In the genomic region with DNA sequence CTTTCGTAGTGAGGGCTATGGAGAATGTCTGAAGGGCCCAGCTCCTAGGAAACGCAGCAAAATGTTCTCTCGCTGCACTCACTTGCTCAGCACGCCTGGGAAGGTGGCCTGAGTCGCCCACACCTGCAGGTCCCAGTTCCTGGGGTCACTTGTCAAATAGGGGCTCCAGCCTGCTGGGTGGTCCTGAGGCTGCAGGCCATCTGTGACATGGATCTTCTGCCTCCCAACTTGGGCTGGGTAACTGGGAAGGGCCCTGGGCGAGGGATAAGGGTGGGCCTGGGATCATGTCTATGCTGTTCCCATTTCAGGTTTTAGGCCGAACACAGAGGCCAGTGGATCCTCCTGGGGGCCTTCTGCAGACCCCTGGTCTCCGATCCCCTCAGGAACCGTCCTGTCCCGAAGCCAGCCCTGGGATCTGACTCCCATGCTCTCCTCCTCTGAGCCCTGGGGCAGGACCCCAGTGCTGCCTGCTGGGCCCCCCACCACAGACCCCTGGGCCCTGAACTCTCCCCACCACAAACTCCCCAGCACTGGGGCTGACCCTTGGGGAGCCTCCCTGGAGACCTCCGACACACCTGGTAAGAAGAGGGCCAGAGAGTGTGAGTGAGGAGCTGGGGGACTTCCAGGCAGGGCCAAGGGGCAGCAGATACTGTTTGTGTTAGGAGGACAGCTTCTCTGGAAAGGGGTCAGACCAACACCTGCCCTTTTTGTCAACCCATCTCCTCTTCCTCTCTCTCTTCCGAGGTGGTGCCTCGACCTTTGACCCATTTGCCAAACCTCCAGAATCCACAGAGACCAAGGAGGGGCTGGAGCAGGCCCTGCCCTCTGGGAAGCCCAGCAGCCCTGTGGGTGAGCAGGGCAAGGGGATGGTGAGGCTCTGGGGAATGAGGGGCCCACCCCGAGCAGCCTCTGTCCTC, we compare ENCODE assay signal across 12 cellular contexts. TPM values are rescaled to one million over a fixed set of nuclear protein-coding genes. Genes with fewer than 3 reads are reported as not detected.
DNase-seq lines count a peak whose midpoint lies in the region; ATAC-seq, FAIRE-seq and TF ChIP-seq lines count a peak whose summit lies in the region.
"Had no signal": no experiment of that assay in that cellular context is flagged by ENCODE, and none has a peak within 500 bp of the region (broad histone marks: within the 10 kb centered on the region; RNA-seq: fewer than 3 reads in every experiment).

No MANE protein-coding gene starts in this region.

- H3K27me3 ChIP-seq in K562 (ENCODE audit: control insufficient read depth in 2 of 2, insufficient read depth in 2 of 2, low read length in 2 of 2) = peaks cover 0 to 11% of the 10 kb centered on the region in 2 experiments; a peak in 2 of 5 replicates
- H3K27me3 ChIP-seq in naive thymus-derived CD4-positive, alpha-beta T cell (ENCODE audit: control insufficient read depth in 2 of 2, insufficient read depth in 2 of 2, low read length in 2 of 2) = no peaks in the 10 kb centered on the region

- FAIRE-seq in K562 (lab: Jason Lieb, UNC) = no peak

- 81% methylated on average over 14 of the region's 14 CpGs for WGBS in K562 (ENCODE audit: insufficient coverage, low coverage, missing lambda C conversion rate)

- no peak for DNase-seq in stimulated activated naive CD8-positive, alpha-beta T cell treated with anti-CD3 and anti-CD28 coated beads, Interleukin-15, amount 100 ng/mL, for 72 hours
- no peak for DNase-seq in stimulated activated naive CD8-positive, alpha-beta T cell treated with anti-CD3 and anti-CD28 coated beads, Interleukin-15, Interleukin-2, amounts not matched to agents 100 U/mL and 50 U/mL, for 24 hours
- DNase-seq in K562 (ENCODE audit: extremely low read depth in 1 of 4, low spot score in 3 of 4) (no peak), kidney tubule cell (ENCODE audit: low spot score) (no peak)
- no peak for DNase-seq in naive thymus-derived CD4-positive, alpha-beta T cell
- DNase-seq: NCI-H1048, NCI-H748 treated with DMSO at 0.1 percent for 48 hours had no signal

- H3K9ac ChIP-seq in K562 (ENCODE audit: insufficient read depth in 1 of 2, low read depth in 2 of 2, low read length in 2 of 2) = no peak overlapping the region; a peak in 1 of 4 replicates

- peaks cover 9 to 53% of the 10 kb centered on the region in 2 experiments; a peak in 4 of 5 replicates for H3K4me1 ChIP-seq in K562 (replicated peaks in 1 of 2; ENCODE audit: control insufficient read depth in 2 of 2, insufficient read depth in 2 of 2, low read length in 2 of 2)
- peaks cover 10% of the 10 kb centered on the region in 2 donors for H3K4me1 ChIP-seq in naive thymus-derived CD4-positive, alpha-beta T cell (ENCODE audit: control insufficient read depth in 2 of 2, insufficient read depth in 2 of 2, low read length in 2 of 2)

- H3K9me3 Mint-ChIP-seq in stimulated activated naive CD8-positive, alpha-beta T cell treated with anti-CD3 and anti-CD28 coated beads, Interleukin-15, amount 100 ng/mL, for 72 hours = no peaks in the 10 kb centered on the region
- H3K9me3 Mint-ChIP-seq in naive thymus-derived CD4-positive, alpha-beta T cell = no peaks in the 10 kb centered on the region

- no peaks in the 10 kb centered on the region for H3K79me2 ChIP-seq in K562 (ENCODE audit: control insufficient read depth, insufficient read depth, low read length)

- H3K36me3 Mint-ChIP-seq in naive thymus-derived CD4-positive, alpha-beta T cell = no peaks in the 10 kb centered on the region

- BruUV-seq in K562 (replicated peaks; lab: Mats Ljungman, UMichigan) = no TSS peak

- peak overlapping the region; percentile 88 to 94 for H3K4me3 Mint-ChIP-seq in stimulated activated naive CD8-positive, alpha-beta T cell treated with anti-CD3 and anti-CD28 coated beads, Interleukin-15, amount 100 ng/mL, for 72 hours
- peak overlapping the region in 8 of 10 donors; percentile 80 to 88 (median 85) for H3K4me3 Mint-ChIP-seq in naive thymus-derived CD4-positive, alpha-beta T cell

- TF ChIP-seq RAD21 in K562 (CRISPR knock-in tag; conservative IDR thresholded peaks at IDR 0.05 in 1 of 2, IDR thresholded peaks at IDR 0.05 in 1 of 2) = no peak

- TF ChIP-seq EP300 in K562 (IDR thresholded peaks at IDR 0.05; ENCODE audit: low read length) = no peak

- POLR2A ChIA-PET in K562 (lab: Yijun Ruan, JAX) = interaction anchor here (0.7 kb wide), 1 partner anchor 28 kb away, joined by 3 read pairs; no protein-coding TSS in a partner anchor
- POLR2A ChIA-PET in naive thymus-derived CD4-positive, alpha-beta T cell (lab: Charles Lee) = interaction anchor here (0.6 to 2.1 kb wide), 3 partner anchors 19 to 190 kb away, joined by 3 to 9 read pairs (median 3); a partner anchor contains a TSS

- no peak for TF ChIP-seq POLR2A in K562 (conservative IDR thresholded peaks at IDR 0.05)
- no peak for TF ChIP-seq POLR2A in GM18505 (IDR thresholded peaks at IDR 0.05; ENCODE audit: borderline replicate concordance, extremely low read depth, insufficient read depth, insufficient read length)

- in situ Hi-C loops in K562 (cut with MboI) = loop anchor here (10.0 kb wide), 1 partner anchor 414 kb away; no protein-coding TSS in a partner anchor

- no peak overlapping the region for H3K4me2 ChIP-seq in K562 (ENCODE audit: insufficient read depth, low read length)

- no peaks in the 10 kb centered on the region for H3K9me1 ChIP-seq in K562 (ENCODE audit: control insufficient read depth, insufficient read depth, low read length)

- H3K4me1 Mint-ChIP-seq in stimulated activated naive CD8-positive, alpha-beta T cell treated with anti-CD3 and anti-CD28 coated beads, Interleukin-15, amount 100 ng/mL, for 72 hours = peaks cover 18% of the 10 kb centered on the region
- H3K4me1 Mint-ChIP-seq in naive thymus-derived CD4-positive, alpha-beta T cell = peaks cover 0 to 19% (median 15%) of the 10 kb centered on the region in 7 donors

- CTCF ChIA-PET in K562 (lab: Yijun Ruan, JAX; ENCODE audit: low intra/inter-chr PET ratio) = no interaction called here
- CTCF ChIA-PET in naive thymus-derived CD4-positive, alpha-beta T cell (lab: Charles Lee) = interaction anchor here (1.0 to 1.2 kb wide), 2 partner anchors 26 to 88 kb away, joined by 3 to 4 read pairs; no protein-coding TSS in a partner anchor

- 0 out of 2 replicates have a peak, but pooled peaks cover 4% of the 10 kb centered on the region for H4K20me1 ChIP-seq in K562 (replicated peaks; ENCODE audit: control insufficient read depth, insufficient read depth, low read length)

- intact Hi-C loops in K562 (cut with micrococcal nuclease) = no loop called here
- intact Hi-C loops in naive thymus-derived CD4-positive, alpha-beta T cell (cut with micrococcal nuclease) = loop anchor here (1.0 to 10.0 kb wide), 3 partner anchors 58 to 614 kb away; a partner anchor contains a TSS

- no peak overlapping the region for H3K4me3 ChIP-seq in K562
- no peak overlapping the region for H3K4me3 ChIP-seq in naive thymus-derived CD4-positive, alpha-beta T cell (ENCODE audit: low read length)

- no peak overlapping the region for H3K27ac ChIP-seq in K562 (ENCODE audit: extremely low read depth, low read depth, low read length)
- H3K27ac ChIP-seq in naive thymus-derived CD4-positive, alpha-beta T cell (ENCODE audit: low read depth, low read length) = no peak overlapping the region
- H3K27ac ChIP-seq: SK-N-MC had no signal

- H3K27ac Mint-ChIP-seq in stimulated activated naive CD8-positive, alpha-beta T cell treated with anti-CD3 and anti-CD28 coated beads, Interleukin-15, amount 100 ng/mL, for 72 hours = no peak overlapping the region
- H3K27ac Mint-ChIP-seq in naive thymus-derived CD4-positive, alpha-beta T cell = no peak overlapping the region

- ATAC-seq in stimulated activated naive CD8-positive, alpha-beta T cell treated with anti-CD3 and anti-CD28 coated beads, Interleukin-15, amount 100 ng/mL, for 72 hours = no peak
- no peak for ATAC-seq in stimulated activated naive CD8-positive, alpha-beta T cell treated with anti-CD3 and anti-CD28 coated beads, Interleukin-15, Interleukin-2, amounts not matched to agents 100 U/mL and 50 U/mL, for 24 hours
- ATAC-seq in K562 = no peak
- no peak for ATAC-seq in naive thymus-derived CD4-positive, alpha-beta T cell
- ATAC-seq in HG03135 (IDR thresholded peaks at IDR 0.05; ENCODE audit: unreplicated experiment) = no peak
- ATAC-seq in HG03520 (IDR thresholded peaks at IDR 0.05; ENCODE audit: unreplicated experiment) = no peak
- no peak for ATAC-seq in GM18505 (IDR thresholded peaks at IDR 0.05; ENCODE audit: unreplicated experiment)

- no peaks in the 10 kb centered on the region for H3K36me3 ChIP-seq in K562 (ENCODE audit: control insufficient read depth, insufficient read depth, low read length)
- no peaks in the 10 kb centered on the region for H3K36me3 ChIP-seq in naive thymus-derived CD4-positive, alpha-beta T cell (ENCODE audit: control insufficient read depth in 2 of 3, insufficient read depth in 3 of 3, low read length in 3 of 3)

- peaks cover 15% of the 10 kb centered on the region for H3K27me3 Mint-ChIP-seq in stimulated activated naive CD8-positive, alpha-beta T cell treated with anti-CD3 and anti-CD28 coated beads, Interleukin-15, amount 100 ng/mL, for 72 hours
- peaks cover 0 to 23% (median 12%) of the 10 kb centered on the region in 5 donors for H3K27me3 Mint-ChIP-seq in naive thymus-derived CD4-positive, alpha-beta T cell

- H3K9me3 ChIP-seq in K562 (replicated peaks; ENCODE audit: control insufficient read depth, insufficient read depth, low read depth, low read length) = no peaks in the 10 kb centered on the region
- no peaks in the 10 kb centered on the region for H3K9me3 ChIP-seq in naive thymus-derived CD4-positive, alpha-beta T cell (ENCODE audit: control insufficient read depth in 2 of 3, low read length in 3 of 3)

- TF ChIP-seq CTCF in K562 (IDR thresholded peaks at IDR 0.05 in 2 of 3, conservative IDR thresholded peaks at IDR 0.05 in 1 of 3; ENCODE audit: insufficient read depth in 2 of 3, low read depth in 1 of 3, low read length in 3 of 3) = no peak

- H2AFZ ChIP-seq in K562 (ENCODE audit: low read depth, low read length) = no peak overlapping the region; the same call in 1 of the 2 replicates

RNA-seq across cellular contexts. Expression of a gene that starts 6.2 kb away (rescaled TPM):
- total RNA-seq in K562 (2011; cell fraction: chromatin; rRNA removed; ENCODE audit: low replicate concordance) = 6.5 and 16.4 TPM in 2 replicates
- 10.9 and 11.0 TPM in 2 replicates for total RNA-seq in K562 (2011; cell fraction: nucleolus; rRNA removed)
- total RNA-seq in K562 (2011; cell fraction: nucleoplasm; rRNA removed) = 5.4 and 7.9 TPM in 2 replicates
- total RNA-seq in K562 (2014; rRNA removed) (1.0 and 2.6 TPM in 2 replicates), K562 (2014; rRNA removed; fragmentation: Illumina TruSeq; extraction: Trizol) (0.67 and 0.80 TPM in 2 replicates), K562 (2015; rRNA removed; fragmentation: Illumina TruSeq; extraction: Trizol) (1.8 and 2.1 TPM in 2 replicates), K562 (2021) (2.5 and 3.2 TPM in 2 replicates)
- polyA plus RNA-seq in K562 (2011; rRNA removed) (1.5 and 5.8 TPM in 2 replicates), K562 (2014; fragmentation: Illumina TruSeq; extraction: Trizol) (1.3 and 2.1 TPM in 2 replicates), K562 (2014; fragmentation: Nextera tagmentation; extraction: Ambion mirVana) (under 1 TPM; 0.08 to 0.13 TPM), K562 (2014; rRNA removed) (3.7 and 4.0 TPM in 2 replicates)
- polyA plus RNA-seq in K562 (2011; cell fraction: cytosol; rRNA removed) = 1.6 and 2.9 TPM in 2 replicates
- polyA plus RNA-seq in K562 (2011; cell fraction: nucleus; rRNA removed) = 33.3 and 59.9 TPM in 2 replicates
- polyA plus RNA-seq in K562 (2012) = 2.7 and 9.9 TPM in 2 replicates
- polyA minus RNA-seq in K562 (2011; rRNA and poly(A)+ RNA removed) = 1.6 and 1.8 TPM in 2 replicates
- 0.48 and 5.2 TPM in 2 replicates for polyA minus RNA-seq in K562 (2011; cell fraction: cytosol; rRNA and poly(A)+ RNA removed)
- polyA minus RNA-seq in K562 (2011; cell fraction: nucleus; rRNA and poly(A)+ RNA removed) = 7.9 and 20.1 TPM in 2 replicates
- 10 to 100 TPM; 14.3 to 19.4 (median 16.4) TPM for total RNA-seq in naive thymus-derived CD4-positive, alpha-beta T cell
- 1 to 10 TPM; 3.7 to 5.6 TPM for polyA plus RNA-seq in naive thymus-derived CD4-positive, alpha-beta T cell

RNA-seq across cellular contexts. Expression of a gene that starts 8.2 kb away (rescaled TPM):
- 0.09 TPM in 1 of 2 replicates, not detected in the other for total RNA-seq in K562 (2011; cell fraction: chromatin; rRNA removed; ENCODE audit: low replicate concordance)
- total RNA-seq in K562 (2011; cell fraction: nucleolus; rRNA removed) = 0.33 TPM in 1 of 2 replicates, not detected in the other
- total RNA-seq in K562 (2011; cell fraction: nucleoplasm; rRNA removed) = not detected in 2 replicates
- total RNA-seq in K562 (2014; rRNA removed) (not detected in 2 replicates), K562 (2014; rRNA removed; fragmentation: Illumina TruSeq; extraction: Trizol) (not detected in 2 replicates), K562 (2015; rRNA removed; fragmentation: Illumina TruSeq; extraction: Trizol) (not detected in 2 replicates), K562 (2021) (0.16 TPM in 2 replicates)
- polyA plus RNA-seq in K562 (2011; rRNA removed) (not detected in 2 replicates), K562 (2014; fragmentation: Illumina TruSeq; extraction: Trizol) (not detected in 2 replicates), K562 (2014; fragmentation: Nextera tagmentation; extraction: Ambion mirVana) (not detected), K562 (2014; rRNA removed) (not detected in 2 replicates)
- 0.01 TPM in 1 of 2 replicates, not detected in the other for polyA plus RNA-seq in K562 (2011; cell fraction: cytosol; rRNA removed)
- polyA plus RNA-seq in K562 (2011; cell fraction: nucleus; rRNA removed) = 0.04 and 0.07 TPM in 2 replicates
- polyA plus RNA-seq in K562 (2012) = not detected in 2 replicates
- polyA minus RNA-seq in K562 (2011; rRNA and poly(A)+ RNA removed) = 0.09 TPM in 1 of 2 replicates, not detected in the other
- polyA minus RNA-seq in K562 (2011; cell fraction: cytosol; rRNA and poly(A)+ RNA removed) = not detected in 2 replicates
- 0.11 TPM in 1 of 2 replicates, not detected in the other for polyA minus RNA-seq in K562 (2011; cell fraction: nucleus; rRNA and poly(A)+ RNA removed)
- not detected for total RNA-seq in naive thymus-derived CD4-positive, alpha-beta T cell
- polyA plus RNA-seq in naive thymus-derived CD4-positive, alpha-beta T cell = not detected
- total RNA-seq: fibroblast of lung had no signal
- polyA plus RNA-seq: fibroblast of lung had no signal

RNA-seq across cellular contexts. Expression of a gene that starts 19.8 kb away (rescaled TPM):
- total RNA-seq in K562 (2011; cell fraction: chromatin; rRNA removed; ENCODE audit: low replicate concordance) = 0.23 TPM in 2 replicates
- total RNA-seq in K562 (2011; cell fraction: nucleolus; rRNA removed) = not detected in 2 replicates
- total RNA-seq in K562 (2011; cell fraction: nucleoplasm; rRNA removed) = not detected in 2 replicates
- total RNA-seq in K562 (2014; rRNA removed) (not detected in 2 replicates), K562 (2014; rRNA removed; fragmentation: Illumina TruSeq; extraction: Trizol) (not detected in 2 replicates), K562 (2015; rRNA removed; fragmentation: Illumina TruSeq; extraction: Trizol) (not detected in 2 replicates), K562 (2021) (not detected in 2 replicates)
- polyA plus RNA-seq in K562 (2011; rRNA removed) (0.01 TPM in 1 of 2 replicates, not detected in the other), K562 (2014; fragmentation: Illumina TruSeq; extraction: Trizol) (not detected in 2 replicates), K562 (2014; fragmentation: Nextera tagmentation; extraction: Ambion mirVana) (not detected), K562 (2014; rRNA removed) (not detected in 2 replicates)
- polyA plus RNA-seq in K562 (2011; cell fraction: cytosol; rRNA removed) = 0.07 TPM in 1 of 2 replicates, not detected in the other
- polyA plus RNA-seq in K562 (2011; cell fraction: nucleus; rRNA removed) = 0.07 TPM in 2 replicates
- 0.06 TPM in 1 of 2 replicates, not detected in the other for polyA plus RNA-seq in K562 (2012)
- not detected in 2 replicates for polyA minus RNA-seq in K562 (2011; rRNA and poly(A)+ RNA removed)
- polyA minus RNA-seq in K562 (2011; cell fraction: cytosol; rRNA and poly(A)+ RNA removed) = not detected in 2 replicates
- not detected in 2 replicates for polyA minus RNA-seq in K562 (2011; cell fraction: nucleus; rRNA and poly(A)+ RNA removed)
- total RNA-seq in naive thymus-derived CD4-positive, alpha-beta T cell = not detected
- not detected for polyA plus RNA-seq in naive thymus-derived CD4-positive, alpha-beta T cell

RNA-seq across cellular contexts. Expression of a gene that starts 32.5 kb away (rescaled TPM):
- total RNA-seq in K562 (2011; cell fraction: chromatin; rRNA removed; ENCODE audit: low replicate concordance) = not detected in 2 replicates
- 0.50 TPM in 1 of 2 replicates, not detected in the other for total RNA-seq in K562 (2011; cell fraction: nucleolus; rRNA removed)
- total RNA-seq in K562 (2011; cell fraction: nucleoplasm; rRNA removed) = 0.31 and 1.5 TPM in 2 replicates
- total RNA-seq in K562 (2014; rRNA removed) (not detected in 2 replicates), K562 (2014; rRNA removed; fragmentation: Illumina TruSeq; extraction: Trizol) (not detected in 2 replicates), K562 (2015; rRNA removed; fragmentation: Illumina TruSeq; extraction: Trizol) (not detected in 2 replicates), K562 (2021) (not detected in 2 replicates)
- polyA plus RNA-seq in K562 (2011; rRNA removed) (not detected in 2 replicates), K562 (2014; fragmentation: Illumina TruSeq; extraction: Trizol) (not detected in 2 replicates), K562 (2014; fragmentation: Nextera tagmentation; extraction: Ambion mirVana) (not detected), K562 (2014; rRNA removed) (not detected in 2 replicates)
- polyA plus RNA-seq in K562 (2011; cell fraction: cytosol; rRNA removed) = not detected in 2 replicates
- 0.07 TPM in 1 of 2 replicates, not detected in the other for polyA plus RNA-seq in K562 (2011; cell fraction: nucleus; rRNA removed)
- not detected in 2 replicates for polyA plus RNA-seq in K562 (2012)
- not detected in 2 replicates for polyA minus RNA-seq in K562 (2011; rRNA and poly(A)+ RNA removed)
- not detected in 2 replicates for polyA minus RNA-seq in K562 (2011; cell fraction: cytosol; rRNA and poly(A)+ RNA removed)
- polyA minus RNA-seq in K562 (2011; cell fraction: nucleus; rRNA and poly(A)+ RNA removed) = not detected in 2 replicates
- total RNA-seq in naive thymus-derived CD4-positive, alpha-beta T cell = 1 to 10 TPM in 4 of 5 experiments, under 1 TPM in 1; 0.90 to 9.0 (median 8.6) TPM
- polyA plus RNA-seq in naive thymus-derived CD4-positive, alpha-beta T cell = under 1 TPM in 1 of 2 donors, not detected in 1; 0.59 TPM
